In genomic region chr14:104697317-104697703, GRCh38 we compare ENCODE assay signal across 16 cellular contexts. TPM values are rescaled to one million over a fixed set of nuclear protein-coding genes. Genes with fewer than 3 reads are reported as not detected.
DNase-seq lines count a peak whose midpoint lies in the region; ATAC-seq and TF ChIP-seq lines count a peak whose summit lies in the region.
"Had no signal": no experiment of that assay in that cellular context is flagged by ENCODE, and none has a peak within 500 bp of the region (broad histone marks: within the 10 kb centered on the region; RNA-seq: fewer than 3 reads in every experiment).

No MANE protein-coding gene starts in this region.

- TF ChIP-seq POLR2A in tibial nerve (IDR thresholded peaks at IDR 0.05), result no peak

- H3K4me3 Mint-ChIP-seq in stimulated activated naive B cell treated with anti-CD40 and anti-IgM and Interleukin-4, amounts not matched to agents 10 μg/mL and 1 μg/mL and 100 μg/mL, for 72 hours, result no peak overlapping the region
- no peak overlapping the region for H3K4me3 Mint-ChIP-seq in activated T-helper 1 cell treated with anti-CD3 and anti-CD28 coated beads, Interleukin-12 subunit alpha, Interleukin-12 subunit beta, Interleukin-2, Interleukin-4 antibody, amounts not matched to agents 30 ng/mL and 10 ng/mL and 1 ng/mL, durations not matched to agents 14 hours and 24 hours and 36 hours
- H3K4me3 Mint-ChIP-seq: activated T-helper 17 cell treated with anti-CD3 and anti-CD28 coated beads, Interleukin-2, amount 50 U/mL, for 72 hours had no signal

- 82 to 87% methylated on average over 10 of the region's 10 CpGs for WGBS in heart right ventricle, 2 donors
- 50 to 72% methylated on average over 4 to 10 of the region's 10 CpGs for WGBS in tibial nerve, 2 donors

- H3K27me3 ChIP-seq in heart right ventricle (no peaks in the 10 kb centered on the region), tibial nerve (no peaks in the 10 kb centered on the region)

- ATAC-seq in heart right ventricle (no peak), Right ventricle myocardium superior (ENCODE audit: poor library complexity) (no peak)
- ATAC-seq in stimulated activated naive B cell treated with anti-CD40 and anti-IgM and Interleukin-4, amounts not matched to agents 10 μg/mL and 1 μg/mL and 100 μg/mL, for 72 hours (replicated peaks), result no peak
- ATAC-seq: activated T-helper 17 cell treated with anti-CD3 and anti-CD28 coated beads, Interleukin-2, amount 50 U/mL, for 72 hours had no signal

- peaks cover 0 to 43% (median 7%) of the 10 kb centered on the region in 9 donors for H3K36me3 ChIP-seq in heart right ventricle
- peaks cover 0 to 30% (median 0%) of the 10 kb centered on the region in 3 donors for H3K36me3 ChIP-seq in tibial nerve

- H3K27me3 Mint-ChIP-seq in stimulated activated naive B cell treated with anti-CD40 and anti-IgM and Interleukin-4, amounts not matched to agents 10 μg/mL and 1 μg/mL and 100 μg/mL, for 72 hours, result no peaks in the 10 kb centered on the region
- no peaks in the 10 kb centered on the region for H3K27me3 Mint-ChIP-seq in activated T-helper 1 cell treated with anti-CD3 and anti-CD28 coated beads, Interleukin-12 subunit alpha, Interleukin-12 subunit beta, Interleukin-2, Interleukin-4 antibody, amounts not matched to agents 30 ng/mL and 10 ng/mL and 1 ng/mL, durations not matched to agents 14 hours and 24 hours and 36 hours (ENCODE audit: insufficient read depth)
- H3K27me3 Mint-ChIP-seq: activated T-helper 17 cell treated with anti-CD3 and anti-CD28 coated beads, Interleukin-2, amount 50 U/mL, for 72 hours had no signal

- H3K36me3 Mint-ChIP-seq in stimulated activated naive B cell treated with anti-CD40 and anti-IgM and Interleukin-4, amounts not matched to agents 10 μg/mL and 1 μg/mL and 100 μg/mL, for 72 hours, result peaks cover 8 to 10% of the 10 kb centered on the region in 2 donors
- peaks cover 7% of the 10 kb centered on the region for H3K36me3 Mint-ChIP-seq in activated T-helper 1 cell treated with anti-CD3 and anti-CD28 coated beads, Interleukin-12 subunit alpha, Interleukin-12 subunit beta, Interleukin-2, Interleukin-4 antibody, amounts not matched to agents 30 ng/mL and 10 ng/mL and 1 ng/mL, durations not matched to agents 14 hours and 24 hours and 36 hours (ENCODE audit: low read depth)

- no peaks in the 10 kb centered on the region for H3K9me3 Mint-ChIP-seq in stimulated activated naive B cell treated with anti-CD40 and anti-IgM and Interleukin-4, amounts not matched to agents 10 μg/mL and 1 μg/mL and 100 μg/mL, for 72 hours
- H3K9me3 Mint-ChIP-seq in activated T-helper 1 cell treated with anti-CD3 and anti-CD28 coated beads, Interleukin-12 subunit alpha, Interleukin-12 subunit beta, Interleukin-2, Interleukin-4 antibody, amounts not matched to agents 30 ng/mL and 10 ng/mL and 1 ng/mL, durations not matched to agents 14 hours and 24 hours and 36 hours, result no peaks in the 10 kb centered on the region
- H3K9me3 Mint-ChIP-seq: activated T-helper 17 cell treated with anti-CD3 and anti-CD28 coated beads, Interleukin-2, amount 50 U/mL, for 72 hours had no signal

- H3K4me1 Mint-ChIP-seq in stimulated activated naive B cell treated with anti-CD40 and anti-IgM and Interleukin-4, amounts not matched to agents 10 μg/mL and 1 μg/mL and 100 μg/mL, for 72 hours, result peaks cover 22 to 53% of the 10 kb centered on the region in 2 donors
- peaks cover 25% of the 10 kb centered on the region for H3K4me1 Mint-ChIP-seq in activated T-helper 1 cell treated with anti-CD3 and anti-CD28 coated beads, Interleukin-12 subunit alpha, Interleukin-12 subunit beta, Interleukin-2, Interleukin-4 antibody, amounts not matched to agents 30 ng/mL and 10 ng/mL and 1 ng/mL, durations not matched to agents 14 hours and 24 hours and 36 hours (ENCODE audit: low read depth)

- H3K27ac Mint-ChIP-seq in stimulated activated naive B cell treated with anti-CD40 and anti-IgM and Interleukin-4, amounts not matched to agents 10 μg/mL and 1 μg/mL and 100 μg/mL, for 72 hours, result no peak overlapping the region
- H3K27ac Mint-ChIP-seq in activated T-helper 1 cell treated with anti-CD3 and anti-CD28 coated beads, Interleukin-12 subunit alpha, Interleukin-12 subunit beta, Interleukin-2, Interleukin-4 antibody, amounts not matched to agents 30 ng/mL and 10 ng/mL and 1 ng/mL, durations not matched to agents 14 hours and 24 hours and 36 hours, result no peak overlapping the region
- H3K27ac Mint-ChIP-seq: activated T-helper 17 cell treated with anti-CD3 and anti-CD28 coated beads, Interleukin-2, amount 50 U/mL, for 72 hours had no signal

- DNase-seq in heart right ventricle, result no peak
- no peak for DNase-seq in Right ventricle myocardium superior
- DNase-seq in caudate nucleus (lab: John Stamatoyannopoulos, UW), result peak in 1 of 61 donors; percentile 35
- DNase-seq in myocyte (ENCODE audit: low read depth), result peak; percentile 65
- no peak for DNase-seq in tibial nerve (ENCODE audit: low spot score in 2 of 2)
- DNase-seq in NCI-H1417 treated with DMSO at 0.1 percent for 48 hours (lab: John Stamatoyannopoulos, UW), result no peak
- no peak for DNase-seq in stimulated activated naive B cell treated with anti-CD40 and anti-IgM and Interleukin-4, amounts not matched to agents 10 μg/mL and 1 μg/mL and 100 μg/mL, for 72 hours
- DNase-seq in activated T-helper 1 cell treated with anti-CD3 and anti-CD28 coated beads, Interleukin-12 subunit alpha, Interleukin-12 subunit beta, Interleukin-2, Interleukin-4 antibody, amounts not matched to agents 30 ng/mL and 10 ng/mL and 1 ng/mL, durations not matched to agents 14 hours and 24 hours and 36 hours (ENCODE audit: low spot score), result no peak
- DNase-seq: activated CD4-positive, alpha-beta T cell treated with anti-CD3 and anti-CD28 coated beads, Interleukin-2, amount 50 U/mL, for 1 hour; dermis blood vessel endothelial cell; GF-D8; Kasumi-1; NCI-H1436; NCI-H226 had no signal

- H3K27ac ChIP-seq in heart right ventricle (peak overlapping the region in 9 of 10 donors; percentile 13 to 90 (median 73)), caudate nucleus (ENCODE audit: low read depth, low read length) (peak overlapping the region; percentile 58), tibial nerve (peak overlapping the region; percentile 55 to 99 (median 92))
- H3K27ac ChIP-seq: HL-60 had no signal

- H3K4me1 ChIP-seq in heart right ventricle, result peaks cover 53 to 100% (median 86%) of the 10 kb centered on the region in 9 donors
- peaks cover 0 to 100% (median 83%) of the 10 kb centered on the region in 4 donors for H3K4me1 ChIP-seq in tibial nerve

- intact Hi-C loops in heart right ventricle (cut with DNase I) (loop anchor here in 2 of 10 donors (5.0 kb wide), 1 partner anchor 40 kb away; no protein-coding TSS in a partner anchor), Right ventricle myocardium superior (cut with DNase I) (no loop called here)
- intact Hi-C loops in activated T-helper 1 cell treated with anti-CD3 and anti-CD28 coated beads, Interleukin-12 subunit alpha, Interleukin-12 subunit beta, Interleukin-2, Interleukin-4 antibody, amounts not matched to agents 30 ng/mL and 10 ng/mL and 1 ng/mL, durations not matched to agents 14 hours and 24 hours and 36 hours (cut with micrococcal nuclease), result no loop called here

- TF ChIP-seq EP300 in tibial nerve (IDR thresholded peaks at IDR 0.05), result no peak

- H3K4me3 ChIP-seq in heart right ventricle (peak overlapping the region in 1 of 10 donors; percentile 29), tibial nerve (no peak overlapping the region)

- TF ChIP-seq CTCF in heart right ventricle (IDR thresholded peaks at IDR 0.05), result no peak
- TF ChIP-seq CTCF in tibial nerve (IDR thresholded peaks at IDR 0.05), result no peak

- H3K9me3 ChIP-seq in heart right ventricle (no peaks in the 10 kb centered on the region), tibial nerve (no peaks in the 10 kb centered on the region)

RNA-seq across cellular contexts. Expression of gene INF2, which starts 7.9 kb away (rescaled TPM):
- 10 to 100 TPM; 22.5 to 40.1 (median 27.7) TPM for total RNA-seq in heart right ventricle
- polyA plus RNA-seq in heart right ventricle, result 10 to 100 TPM; 27.0 to 73.8 TPM
- total RNA-seq in Right ventricle myocardium superior, result 28.3 TPM
- 87.3 and 113 TPM in 2 replicates for total RNA-seq in myocyte
- polyA plus RNA-seq in myocyte (2012), result 122 TPM
- 100 to 1,000 TPM; 217 to 256 (median 239) TPM for total RNA-seq in tibial nerve
- 86.6 and 91.6 TPM in 2 replicates for total RNA-seq in activated T-helper 1 cell treated with anti-CD3 and anti-CD28 coated beads, Interleukin-12 subunit alpha, Interleukin-12 subunit beta, Interleukin-2, Interleukin-4 antibody, amounts not matched to agents 30 ng/mL and 10 ng/mL and 1 ng/mL, durations not matched to agents 14 hours and 24 hours and 36 hours

RNA-seq across cellular contexts. Expression of gene ADSS1, which starts 26.7 kb away (rescaled TPM):
- total RNA-seq in heart right ventricle, result 100 to 1,000 TPM; 159 to 295 (median 195) TPM
- polyA plus RNA-seq in heart right ventricle, result 100 to 1,000 TPM in 1 of 2 donors, 10 to 100 TPM in 1; 74.6 to 220 TPM
- 215 TPM for total RNA-seq in Right ventricle myocardium superior
- total RNA-seq in myocyte, result 11.2 and 20.2 TPM in 2 replicates
- polyA plus RNA-seq in myocyte (2012), result 11.3 TPM
- total RNA-seq in tibial nerve, result 10 to 100 TPM in 1 of 4 donors, 1 to 10 TPM in 3; 4.8 to 11.4 (median 6.3) TPM
- total RNA-seq in activated T-helper 1 cell treated with anti-CD3 and anti-CD28 coated beads, Interleukin-12 subunit alpha, Interleukin-12 subunit beta, Interleukin-2, Interleukin-4 antibody, amounts not matched to agents 30 ng/mL and 10 ng/mL and 1 ng/mL, durations not matched to agents 14 hours and 24 hours and 36 hours, result 1.1 and 1.2 TPM in 2 replicates

RNA-seq across cellular contexts. Expression of gene SIVA1, which starts 55.6 kb away (rescaled TPM):
- total RNA-seq in heart right ventricle (10 to 100 TPM; 43.3 to 69.6 (median 50.8) TPM), Right ventricle myocardium superior (60.7 TPM), myocyte (173 and 212 TPM in 2 replicates), tibial nerve (100 to 1,000 TPM; 260 to 422 (median 378) TPM)
- polyA plus RNA-seq in heart right ventricle, result 100 to 1,000 TPM in 1 of 2 donors, 10 to 100 TPM in 1; 78.6 to 203 TPM
- 73.7 TPM for polyA plus RNA-seq in myocyte (2012)
- 111 and 113 TPM in 2 replicates for total RNA-seq in activated T-helper 1 cell treated with anti-CD3 and anti-CD28 coated beads, Interleukin-12 subunit alpha, Interleukin-12 subunit beta, Interleukin-2, Interleukin-4 antibody, amounts not matched to agents 30 ng/mL and 10 ng/mL and 1 ng/mL, durations not matched to agents 14 hours and 24 hours and 36 hours
